ENCODE assay signal across 19 cellular contexts in genomic region chrX:40866878-40867277, GRCh38.
DNase-seq lines count a peak whose midpoint lies in the region; ATAC-seq, FAIRE-seq and TF ChIP-seq lines count a peak whose summit lies in the region.
"Had no signal": no experiment of that assay in that cellular context is flagged by ENCODE, and none has a peak within 500 bp of the region (broad histone marks: within the 10 kb centered on the region; RNA-seq: fewer than 3 reads in every experiment).

No MANE protein-coding gene starts in this region.

- no peak overlapping the region for H2AFZ ChIP-seq in astrocyte (ENCODE audit: low read depth, low read length)

- H3K36me3 Mint-ChIP-seq in astrocyte (ENCODE audit: low read depth, unreplicated experiment) = no peaks in the 10 kb centered on the region

- peaks cover 25% of the 10 kb centered on the region for H3K4me1 Mint-ChIP-seq in astrocyte (ENCODE audit: low read depth, unreplicated experiment)

- H3K4me2 ChIP-seq in astrocyte (ENCODE audit: low read length) = peak overlapping the region; percentile 46
- H3K4me2 ChIP-seq: BLaER1 had no signal

- H3K79me2 ChIP-seq in astrocyte (ENCODE audit: insufficient read depth, low read length) = no peaks in the 10 kb centered on the region

- H3K4me1 ChIP-seq in astrocyte (ENCODE audit: insufficient read depth, low read length) = peaks cover 18% of the 10 kb centered on the region
- H3K4me1 ChIP-seq in rectal smooth muscle tissue (ENCODE audit: control insufficient read depth, insufficient read depth, low read length) = peaks cover 3% of the 10 kb centered on the region
- H3K4me1 ChIP-seq: BLaER1, lower lobe of right lung had no signal

- TF ChIP-seq CTCF in astrocyte (IDR thresholded peaks at IDR 0.05; ENCODE audit: insufficient read depth, low read depth, low read length) = no peak
- no peak for TF ChIP-seq CTCF in WERI-Rb-1 (IDR thresholded peaks at IDR 0.05; ENCODE audit: low read depth, low read length)

- H3K4me3 ChIP-seq in astrocyte (ENCODE audit: insufficient read depth, low read depth, low read length) (no peak overlapping the region), rectal smooth muscle tissue (ENCODE audit: low read length) (no peak overlapping the region), WERI-Rb-1 (ENCODE audit: low read depth, low read length) (no peak overlapping the region)
- H3K4me3 ChIP-seq: BLaER1, HAP-1, lower lobe of right lung, ovary had no signal

- H3K27ac ChIP-seq in astrocyte (ENCODE audit: low read depth, low read length) (peak overlapping the region; percentile 75), rectal smooth muscle tissue (ENCODE audit: low read depth, low read length) (peak overlapping the region; percentile 9), WERI-Rb-1 (no peak overlapping the region)
- H3K27ac ChIP-seq: BLaER1, lower lobe of right lung, ovary had no signal

- H3K27ac Mint-ChIP-seq in astrocyte (ENCODE audit: unreplicated experiment) = peak overlapping the region; percentile 93
- H3K27ac Mint-ChIP-seq: activated T-cell treated with anti-CD3 and anti-CD28 coated beads, Interleukin-2, amount 50 U/mL, for 24 hours had no signal

- ATAC-seq in left cardiac atrium (peak; percentile 84 to 87), HG02610 (IDR thresholded peaks at IDR 0.05; ENCODE audit: unreplicated experiment) (no peak)
- ATAC-seq: lower lobe of right lung had no signal

- intact Hi-C loops in left cardiac atrium (cut with DNase I) = no loop called here

- H3K9me3 Mint-ChIP-seq in astrocyte (ENCODE audit: unreplicated experiment) = no peaks in the 10 kb centered on the region
- H3K9me3 Mint-ChIP-seq: activated T-cell treated with anti-CD3 and anti-CD28 coated beads, Interleukin-2, amount 50 U/mL, for 24 hours had no signal

- no peaks in the 10 kb centered on the region for H3K9me3 ChIP-seq in astrocyte (ENCODE audit: insufficient read depth, low read depth, low read length)
- H3K9me3 ChIP-seq in WERI-Rb-1 (ENCODE audit: severe bottlenecking) = peaks cover 5% of the 10 kb centered on the region
- H3K9me3 ChIP-seq: lower lobe of right lung, ovary had no signal

- H3K4me3 Mint-ChIP-seq in astrocyte (ENCODE audit: unreplicated experiment) = no peak overlapping the region
- H3K4me3 Mint-ChIP-seq: activated T-cell treated with anti-CD3 and anti-CD28 coated beads, Interleukin-2, amount 50 U/mL, for 24 hours had no signal

- peak; percentile 94 for FAIRE-seq in astrocyte (lab: Jason Lieb, UNC)

- no peaks in the 10 kb centered on the region for H4K20me1 ChIP-seq in astrocyte (ENCODE audit: insufficient read depth, low read length)
- H4K20me1 ChIP-seq: BLaER1 had no signal

- H3K27me3 Mint-ChIP-seq in astrocyte (ENCODE audit: low read depth, unreplicated experiment) = no peaks in the 10 kb centered on the region

- H3K36me3 ChIP-seq in astrocyte (ENCODE audit: insufficient read depth, low read length) (no peaks in the 10 kb centered on the region), rectal smooth muscle tissue (ENCODE audit: control insufficient read depth, insufficient read depth, low read length) (no peaks in the 10 kb centered on the region), WERI-Rb-1 (no peaks in the 10 kb centered on the region)
- H3K36me3 ChIP-seq: BLaER1, HAP-1, lower lobe of right lung, ovary had no signal

- peak; percentile 29 for DNase-seq in GM03348 (ENCODE audit: low spot score)
- peak; percentile 69 for DNase-seq in astrocyte (ENCODE audit: low read depth)
- no peak for DNase-seq in left cardiac atrium
- no peak for DNase-seq in WERI-Rb-1
- no peak for DNase-seq in activated CD8-positive, alpha-beta memory T cell treated with anti-CD3 and anti-CD28 coated beads, Interleukin-2, amount 50 U/mL, for 48 hours
- DNase-seq in amygdala (lab: John Stamatoyannopoulos, UW) = no peak
- DNase-seq: activated T-cell treated with anti-CD3 and anti-CD28 coated beads, Interleukin-2, amount 50 U/mL, for 24 hours; amniotic stem cell; effector memory CD4-positive, alpha-beta T cell; hippocampal formation; lower lobe of right lung; stimulated activated CD4-positive, alpha-beta T cell treated with anti-CD3 and anti-CD28 coated beads, Interleukin-2, amount 100 ng/mL, for 48 hours; stimulated activated naive CD4-positive, alpha-beta T cell; T-helper 1 cell had no signal

- H3K9ac ChIP-seq in astrocyte (ENCODE audit: low read length) (peak overlapping the region; percentile 57), rectal smooth muscle tissue (ENCODE audit: low read length) (no peak overlapping the region)
- H3K9ac ChIP-seq: BLaER1 had no signal

- H3K27me3 ChIP-seq in astrocyte (ENCODE audit: insufficient read depth, low read length) (no peaks in the 10 kb centered on the region), rectal smooth muscle tissue (ENCODE audit: control insufficient read depth, insufficient read depth, low read length) (peaks cover 2% of the 10 kb centered on the region), WERI-Rb-1 (ENCODE audit: insufficient read depth, low read depth, severe bottlenecking) (no peaks in the 10 kb centered on the region)
- H3K27me3 ChIP-seq: ovary had no signal

Comparison
In these comparisons a context has a peak if more than half of its experiments do, and no peak if none do; other contexts are left out.
1. DNase-seq: peak in GM03348 (single experiment) and astrocyte (single experiment); none in left cardiac atrium (single experiment), WERI-Rb-1 (single experiment), activated CD8-positive, alpha-beta memory T cell treated with anti-CD3 and anti-CD28 coated beads, Interleukin-2, amount 50 U/mL, for 48 hours (single experiment) and amygdala (0 of 56).